8 cellular contexts compared by ENCODE assay signal in the genomic region with DNA sequence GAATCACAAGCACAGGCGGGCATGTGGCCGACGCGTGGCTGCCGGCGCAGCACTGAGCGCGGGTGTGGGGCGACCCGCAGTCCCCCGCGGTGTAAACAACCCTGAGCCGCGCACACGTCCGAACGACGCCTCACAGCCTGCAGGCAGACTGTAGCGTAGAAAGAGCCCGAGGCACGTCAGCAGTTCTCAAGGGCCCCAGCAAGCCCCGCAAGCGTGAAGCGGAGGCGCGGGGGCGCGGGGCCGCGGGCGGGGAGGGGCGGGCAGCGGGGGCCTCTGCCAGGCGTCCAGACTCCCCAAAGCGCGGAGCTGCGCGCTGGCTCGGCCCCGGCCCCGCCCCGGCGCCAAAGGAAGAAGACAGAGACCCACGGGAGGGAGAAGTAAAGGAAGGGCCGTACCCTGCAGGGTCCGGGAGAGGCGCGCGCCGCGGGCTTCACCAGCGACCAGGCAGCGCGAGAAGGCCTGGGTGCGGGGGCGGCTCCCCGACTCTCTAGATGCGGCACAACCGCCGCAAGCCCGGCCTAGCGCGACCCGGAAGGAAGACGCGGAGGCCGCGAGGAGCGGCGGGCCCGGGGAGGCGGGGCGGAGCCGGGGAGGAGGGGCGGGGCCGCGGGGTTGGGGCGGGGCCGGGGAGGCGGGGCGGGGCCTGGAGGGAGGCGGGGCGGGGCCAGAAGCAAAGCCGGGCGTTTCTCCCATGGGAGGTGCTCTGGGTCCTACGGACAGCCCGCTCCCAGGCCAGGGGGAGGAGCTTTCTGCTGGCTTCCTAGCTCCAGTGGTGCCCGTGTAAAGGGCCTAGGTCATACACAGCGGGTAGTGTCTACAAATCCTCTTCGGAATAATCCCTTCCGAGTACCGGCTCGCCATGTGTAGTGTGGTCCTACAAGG.
A peak's percentile ranks its signal among the peaks of the same experiment; 100 is the strongest.
DNase-seq lines count a peak whose midpoint lies in the region; ATAC-seq and TF ChIP-seq lines count a peak whose summit lies in the region.

A gene (minus strand): TSS at position 536 of the 882 bp plus-strand sequence. CDS start 20,958 bp downstream, outside the sequence.

- peak; percentile 82 for ATAC-seq in GM19467 (IDR thresholded peaks at IDR 0.05; ENCODE audit: unreplicated experiment)

- H3K4me1 ChIP-seq in OCI-LY3 (ENCODE audit: low read length) = peaks cover 14% of the 10 kb centered on the region

- H3K27ac ChIP-seq in HL-60 (replicated peaks) (peak within 1 kb of the TSS; percentile 94), OCI-LY3 (ENCODE audit: low read length) (peak within 1 kb of the TSS; percentile 53)

- no peak for TF ChIP-seq CTCF in HL-60 (IDR thresholded peaks at IDR 0.05; ENCODE audit: insufficient read depth, low read length)
- no peak for TF ChIP-seq CTCF in OCI-LY3 (IDR thresholded peaks at IDR 0.05; ENCODE audit: low read depth, low read length)

- H2AFZ ChIP-seq in OCI-LY3 (ENCODE audit: low read depth, low read length) = peak within 1 kb of the TSS; percentile 74; the same call in 1 of the 2 replicates

- H3K4me2 ChIP-seq in OCI-LY3 (ENCODE audit: low read length) = peak within 1 kb of the TSS; percentile 83

- H3K27me3 ChIP-seq in HL-60 (ENCODE audit: insufficient read depth, poor library complexity, severe bottlenecking) (no peaks in the 10 kb centered on the region), OCI-LY3 (ENCODE audit: low read depth, low read length) (no peaks in the 10 kb centered on the region)

- H3K79me2 ChIP-seq in OCI-LY3 (ENCODE audit: low read length) = peaks cover 43% of the 10 kb centered on the region

- no peaks in the 10 kb centered on the region for H4K20me1 ChIP-seq in OCI-LY3 (ENCODE audit: insufficient read depth, low read length)

- peak; percentile 75 for DNase-seq in COR-L47 (lab: John Stamatoyannopoulos, UW)
- peak; percentile 52 to 80 for DNase-seq in HL-60 (ENCODE audit: low read depth in 1 of 2, low spot score in 1 of 2)
- DNase-seq in activated CD8-positive, alpha-beta memory T cell treated with anti-CD3 and anti-CD28 coated beads, Interleukin-2, amount 50 U/mL, for 4 hours = peak; percentile 78
- DNase-seq in epidermal melanocyte (ENCODE audit: insufficient read length, low spot score) = peak; percentile 45
- peak; percentile 89 for DNase-seq in midbrain (lab: John Stamatoyannopoulos, UW)
- peak; percentile 75 to 79 for DNase-seq in stimulated activated CD8-positive, alpha-beta memory T cell treated with anti-CD3 and anti-CD28 coated beads, Interleukin-2, amount 100 ng/mL, for 48 hours (ENCODE audit: low read depth in 2 of 2)

- H3K9me3 ChIP-seq in OCI-LY3 (ENCODE audit: insufficient read depth, low read length) = no peaks in the 10 kb centered on the region

- H3K4me3 ChIP-seq in HL-60 (replicated peaks; ENCODE audit: insufficient read depth, low read length) (peak within 1 kb of the TSS; percentile 71), OCI-LY3 (ENCODE audit: low read length) (peak within 1 kb of the TSS; percentile 96)

- peaks cover 9% of the 10 kb centered on the region for H3K36me3 ChIP-seq in OCI-LY3 (replicated peaks; ENCODE audit: low read depth, low read length)

- peak within 1 kb of the TSS; percentile 79 for H3K9ac ChIP-seq in OCI-LY3 (ENCODE audit: low read length)

Comparison
In these comparisons a context has a peak if more than half of its experiments do, and no peak if none do; other contexts are left out.
1. Peak in every context shown above with its lines: DNase-seq, ATAC-seq, H3K4me3 ChIP-seq and H3K27ac ChIP-seq.